Comparison of ENCODE assay signal across 9 cellular contexts in the genomic region with DNA sequence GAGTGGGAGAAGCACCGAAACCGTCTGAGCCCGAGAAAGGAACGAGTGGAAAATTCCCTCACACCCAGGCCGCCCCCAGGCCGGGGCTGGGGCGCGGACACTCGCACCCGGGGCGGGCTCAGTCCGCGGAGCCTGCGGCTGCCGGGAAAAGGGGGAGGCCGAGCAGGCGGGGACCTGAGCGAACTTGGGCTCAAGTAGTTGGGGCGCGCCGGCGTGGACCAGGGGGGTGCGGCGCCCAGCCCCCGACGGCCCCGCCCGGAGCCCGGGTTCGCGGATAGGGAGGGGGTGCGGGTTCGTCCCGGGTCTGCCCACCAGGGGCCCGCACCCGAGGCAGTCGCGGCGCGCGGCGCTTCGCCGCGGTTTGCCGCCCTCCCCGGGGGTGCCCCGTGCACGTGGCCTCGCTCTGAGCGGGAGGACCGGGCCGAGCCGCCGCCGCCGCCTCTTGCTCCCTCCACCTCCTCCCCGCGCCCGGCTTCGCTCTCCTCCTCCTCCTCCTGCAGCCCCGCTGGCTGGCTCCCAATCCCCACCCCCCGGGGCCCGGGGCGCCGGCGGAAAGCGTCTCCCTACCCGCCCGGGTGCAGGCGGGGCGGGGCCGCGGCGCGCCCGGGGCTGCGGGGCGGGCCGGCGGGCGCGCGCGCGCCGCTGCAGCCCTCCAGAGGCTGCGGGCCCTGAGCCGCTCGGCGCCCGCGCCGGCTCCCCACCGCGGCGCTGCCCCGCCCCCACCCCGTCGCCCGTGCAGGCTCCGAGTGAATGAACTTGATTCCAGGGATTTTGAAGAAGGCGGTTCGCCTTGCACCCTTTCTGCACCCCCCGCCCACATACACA. TPM values are rescaled to one million over a fixed set of nuclear protein-coding genes. Genes with fewer than 3 reads are reported as not detected.
DNase-seq lines count a peak whose midpoint lies in the region; ATAC-seq and TF ChIP-seq lines count a peak whose summit lies in the region.
"Had no signal": no experiment of that assay in that cellular context is flagged by ENCODE, and none has a peak within 500 bp of the region (broad histone marks: within the 10 kb centered on the region; RNA-seq: fewer than 3 reads in every experiment).

No MANE protein-coding gene starts in this region.

- peaks cover 56% of the 10 kb centered on the region for H3K27me3 Mint-ChIP-seq in activated naive CD8-positive, alpha-beta T cell treated with anti-CD3 and anti-CD28 coated beads, Interleukin-2, amount 50 U/mL, for 24 hours
- H3K27me3 Mint-ChIP-seq in glutamatergic neuron (ENCODE audit: unreplicated experiment) = peaks cover 23% of the 10 kb centered on the region

- H3K4me3 ChIP-seq in neuron (ENCODE audit: low read length) = peak overlapping the region; percentile 93

- H3K9me3 ChIP-seq in neuron (ENCODE audit: low read length) = no peaks in the 10 kb centered on the region

- peak; percentile 80 for DNase-seq in NCI-H1436 (lab: John Stamatoyannopoulos, UW)
- no peak for DNase-seq in NCI-H1436 treated with DMSO at 0.1 percent for 48 hours (lab: John Stamatoyannopoulos, UW)
- DNase-seq in NCI-H2227 (lab: John Stamatoyannopoulos, UW; ENCODE audit: unreplicated experiment) = peak; percentile 86
- peak; percentile 18 for DNase-seq in activated naive CD8-positive, alpha-beta T cell treated with anti-CD3 and anti-CD28 coated beads, Interleukin-2, amount 50 U/mL, for 24 hours
- DNase-seq in glutamatergic neuron = peak; percentile 72
- DNase-seq: CD4-positive, CD25-positive, alpha-beta regulatory T cell had no signal

- peaks cover 8% of the 10 kb centered on the region for H3K36me3 Mint-ChIP-seq in activated naive CD8-positive, alpha-beta T cell treated with anti-CD3 and anti-CD28 coated beads, Interleukin-2, amount 50 U/mL, for 24 hours (ENCODE audit: low read depth)
- H3K36me3 Mint-ChIP-seq in glutamatergic neuron (ENCODE audit: unreplicated experiment) = no peaks in the 10 kb centered on the region

- H3K4me3 Mint-ChIP-seq in activated naive CD8-positive, alpha-beta T cell treated with anti-CD3 and anti-CD28 coated beads, Interleukin-2, amount 50 U/mL, for 24 hours = peak overlapping the region; percentile 75
- H3K4me3 Mint-ChIP-seq in glutamatergic neuron (ENCODE audit: unreplicated experiment) = peak overlapping the region; percentile 96

- no peaks in the 10 kb centered on the region for H3K9me3 Mint-ChIP-seq in activated naive CD8-positive, alpha-beta T cell treated with anti-CD3 and anti-CD28 coated beads, Interleukin-2, amount 50 U/mL, for 24 hours
- peaks cover 15% of the 10 kb centered on the region for H3K9me3 Mint-ChIP-seq in glutamatergic neuron (ENCODE audit: unreplicated experiment)

- peak; percentile 36 for ATAC-seq in HG02642 (IDR thresholded peaks at IDR 0.05; ENCODE audit: poor library complexity, unreplicated experiment)
- peak; percentile 40 for ATAC-seq in activated naive CD8-positive, alpha-beta T cell treated with anti-CD3 and anti-CD28 coated beads, Interleukin-2, amount 50 U/mL, for 24 hours
- ATAC-seq in GM21717 (IDR thresholded peaks at IDR 0.05; ENCODE audit: unreplicated experiment) = no peak

- H3K4me1 Mint-ChIP-seq in activated naive CD8-positive, alpha-beta T cell treated with anti-CD3 and anti-CD28 coated beads, Interleukin-2, amount 50 U/mL, for 24 hours = peaks cover 21% of the 10 kb centered on the region
- peaks cover 2% of the 10 kb centered on the region for H3K4me1 Mint-ChIP-seq in glutamatergic neuron (ENCODE audit: low read depth, unreplicated experiment)

- H3K27me3 ChIP-seq in neuron (ENCODE audit: insufficient read depth, low read length) = no peaks in the 10 kb centered on the region

- TF ChIP-seq CTCF in glutamatergic neuron (IDR thresholded peaks at IDR 0.05; ENCODE audit: partially characterized antibody, unreplicated experiment) = no peak

- H3K27ac Mint-ChIP-seq in activated naive CD8-positive, alpha-beta T cell treated with anti-CD3 and anti-CD28 coated beads, Interleukin-2, amount 50 U/mL, for 24 hours = no peak overlapping the region
- no peak overlapping the region for H3K27ac Mint-ChIP-seq in glutamatergic neuron (ENCODE audit: unreplicated experiment)

- H3K4me1 ChIP-seq in neuron (ENCODE audit: insufficient read depth, low read length) = peaks cover 47% of the 10 kb centered on the region

- peak overlapping the region; percentile 58 for H2AFZ ChIP-seq in neuron (ENCODE audit: low read depth, low read length)

- H3K36me3 ChIP-seq in neuron (ENCODE audit: insufficient read depth, low read length) = no peaks in the 10 kb centered on the region

RNA-seq across cellular contexts. Expression of gene NFIB, which starts 1.2 kb away (rescaled TPM):
- 1.5 TPM for total RNA-seq in glutamatergic neuron (ENCODE audit: unreplicated experiment)
